In genomic region chr16:67404740-67405226, GRCh38 we compare ENCODE assay signal across 15 cellular contexts. TPM values are rescaled to one million over a fixed set of nuclear protein-coding genes. Genes with fewer than 3 reads are reported as not detected.
A peak's percentile ranks its signal among the peaks of the same experiment; 100 is the strongest.
DNase-seq lines count a peak whose midpoint lies in the region; ATAC-seq and TF ChIP-seq lines count a peak whose summit lies in the region.
"Had no signal": no experiment of that assay in that cellular context is flagged by ENCODE, and none has a peak within 500 bp of the region (broad histone marks: within the 10 kb centered on the region; RNA-seq: fewer than 3 reads in every experiment).

No MANE protein-coding gene starts in this region.

- no peak for TF ChIP-seq POLR2A in upper lobe of left lung (IDR thresholded peaks at IDR 0.05)

- H2AFZ ChIP-seq in mammary epithelial cell (ENCODE audit: low read depth, low read length) = peak overlapping the region; percentile 45

- 11% methylated on average over 5 of the region's 5 CpGs for WGBS in mammary epithelial cell (ENCODE audit: low coverage, missing lambda C conversion rate)
- WGBS in upper lobe of left lung, 2 donors = 69 to 80% methylated on average over 1 to 5 of the region's 5 CpGs
- WGBS in heart right ventricle, 2 donors = 96 to 97% methylated on average over 5 of the region's 5 CpGs

- CTCF ChIA-PET in mammary epithelial cell (lab: Charles Lee; ENCODE audit: low non-redundant PET) = interaction anchor here (0.5 kb wide), 1 partner anchor 144 kb away, joined by 3 read pairs; no protein-coding TSS in a partner anchor

- BruUV-seq in mammary epithelial cell (replicated peaks; lab: Mats Ljungman, UMichigan) = no TSS peak

- dilution Hi-C loops in mammary epithelial cell (cut with HindIII; ENCODE audit: low sequenced_read_pairs) = no loop called here

- TF ChIP-seq CTCF in mammary epithelial cell (conservative IDR thresholded peaks at IDR 0.05 in 1 of 2, IDR thresholded peaks at IDR 0.05 in 1 of 2; ENCODE audit: extremely low read depth in 1 of 2, insufficient read depth in 1 of 2, low read depth in 1 of 2, low read length in 2 of 2) (no peak), lower lobe of right lung (IDR thresholded peaks at IDR 0.05) (no peak), upper lobe of left lung (IDR thresholded peaks at IDR 0.05) (no peak), heart right ventricle (IDR thresholded peaks at IDR 0.05) (no peak)

- H3K79me2 ChIP-seq in mammary epithelial cell (ENCODE audit: insufficient read depth, low read length) = no peaks in the 10 kb centered on the region

- H3K9ac ChIP-seq in mammary epithelial cell (ENCODE audit: insufficient read depth, low read length) = peak overlapping the region; percentile 53

- no peak overlapping the region for H3K4me3 ChIP-seq in mammary epithelial cell (replicated peaks in 1 of 3; ENCODE audit: insufficient read depth in 1 of 3, low read depth in 2 of 3, low read length in 3 of 3)
- H3K4me3 ChIP-seq in lower lobe of right lung = no peak overlapping the region
- H3K4me3 ChIP-seq in upper lobe of left lung = no peak overlapping the region
- no peak overlapping the region for H3K4me3 ChIP-seq in heart right ventricle
- H3K4me3 ChIP-seq: HAP-1 had no signal

- H3K27me3 ChIP-seq in mammary epithelial cell (ENCODE audit: insufficient read depth, low read length) (no peaks in the 10 kb centered on the region), lower lobe of right lung (ENCODE audit: low read depth) (no peaks in the 10 kb centered on the region), upper lobe of left lung (no peaks in the 10 kb centered on the region), heart right ventricle (peaks cover 0 to 5% (median 0%) of the 10 kb centered on the region in 7 donors)

- H3K27ac ChIP-seq in mammary epithelial cell (ENCODE audit: insufficient read depth, low read depth, low read length) = peak overlapping the region; percentile 90
- peak overlapping the region; percentile 74 for H3K27ac ChIP-seq in lower lobe of right lung
- H3K27ac ChIP-seq in upper lobe of left lung = peak overlapping the region; percentile 58 to 84 (median 74)
- H3K27ac ChIP-seq in heart right ventricle = peak overlapping the region in 1 of 10 donors; percentile 88

- ATAC-seq in lower lobe of right lung (peak; percentile 93 to 94), upper lobe of left lung (ENCODE audit: low FRiP score in 2 of 2) (peak; percentile 11 to 90), heart right ventricle (no peak)
- ATAC-seq: activated T-helper 17 cell treated with anti-CD3 and anti-CD28 coated beads, Interleukin-2, amount 50 U/mL, for 72 hours; naive thymus-derived CD8-positive, alpha-beta T cell had no signal

- H3K36me3 ChIP-seq in mammary epithelial cell (ENCODE audit: insufficient read depth, low read length) (no peaks in the 10 kb centered on the region), lower lobe of right lung (no peaks in the 10 kb centered on the region), upper lobe of left lung (no peaks in the 10 kb centered on the region), heart right ventricle (no peaks in the 10 kb centered on the region)
- H3K36me3 ChIP-seq: HAP-1 had no signal

- H3K4me1 ChIP-seq in mammary epithelial cell (ENCODE audit: insufficient read depth, low read length) (peaks cover 54% of the 10 kb centered on the region), lower lobe of right lung (peaks cover 17% of the 10 kb centered on the region), upper lobe of left lung (peaks cover 10 to 24% (median 15%) of the 10 kb centered on the region in 4 donors), heart right ventricle (peaks cover 11 to 39% (median 22%) of the 10 kb centered on the region in 9 donors)
- H3K4me1 ChIP-seq: HAP-1 had no signal

- in situ Hi-C loops in mammary epithelial cell (cut with MboI; ENCODE audit: low sequenced_read_pairs in 2 of 2) = loop anchor here in 1 of 2 donors (25.0 kb wide), 1 partner anchor 142 kb away; no protein-coding TSS in a partner anchor

- peak; percentile 21 to 33 for DNase-seq in NCI-H526 (lab: John Stamatoyannopoulos, UW)
- no peak for DNase-seq in NCI-H526 treated with DMSO at 0.1 percent for 48 hours (lab: John Stamatoyannopoulos, UW)
- peak; percentile 100 for DNase-seq in mammary epithelial cell
- peak; percentile 68 for DNase-seq in lower lobe of right lung
- DNase-seq in upper lobe of left lung = peak in 1 of 2 donors; percentile 89
- DNase-seq in NCI-H128 (lab: John Stamatoyannopoulos, UW; ENCODE audit: unreplicated experiment) = no peak
- no peak for DNase-seq in heart right ventricle
- DNase-seq in cardiac septum (ENCODE audit: low spot score) = no peak
- DNase-seq: activated CD4-positive, alpha-beta T cell treated with anti-CD3 and anti-CD28 coated beads, Interleukin-2, amount 10 ng/mL, durations not matched to agents 24 days and 14 days; naive thymus-derived CD8-positive, alpha-beta T cell; NCI-H187 had no signal

- H3K4me2 ChIP-seq in mammary epithelial cell (ENCODE audit: insufficient read depth, low read depth, low read length) = peak overlapping the region; percentile 69

- peak in 3 of 4 donors; percentile 42 to 99 (median 64) for TF ChIP-seq EP300 in upper lobe of left lung (IDR thresholded peaks at IDR 0.05)

- H3K9me3 ChIP-seq in mammary epithelial cell (replicated peaks; ENCODE audit: insufficient read depth, low read length) (no peaks in the 10 kb centered on the region), lower lobe of right lung (no peaks in the 10 kb centered on the region), upper lobe of left lung (no peaks in the 10 kb centered on the region), heart right ventricle (no peaks in the 10 kb centered on the region)
- H3K9me3 ChIP-seq: HAP-1 had no signal

- H4K20me1 ChIP-seq in mammary epithelial cell (ENCODE audit: insufficient read depth, low read length) = no peaks in the 10 kb centered on the region

- intact Hi-C loops in mammary epithelial cell (cut with micrococcal nuclease) (loop anchor here (10.0 kb wide), 1 partner anchor 450 kb away; no protein-coding TSS in a partner anchor), lower lobe of right lung (cut with DNase I) (no loop called here), heart right ventricle (cut with DNase I) (loop anchor here in 3 of 10 donors (5.0 to 10.0 kb wide), 3 partner anchors 37 to 140 kb away; partner anchors contain the start of gene PLEKHG4 (in 1 of the 3)), cardiac septum (cut with DNase I) (no loop called here)

RNA-seq across cellular contexts. Expression of gene TPPP3, which starts 11.5 kb away (rescaled TPM):
- total RNA-seq in mammary epithelial cell = not detected
- polyA plus RNA-seq in mammary epithelial cell = 0.14 TPM
- not detected for polyA minus RNA-seq in mammary epithelial cell
- 123 TPM for total RNA-seq in lower lobe of right lung
- total RNA-seq in upper lobe of left lung = 100 to 1,000 TPM in 4 of 6 donors, 10 to 100 TPM in 2; 40.0 to 167 (median 112) TPM
- total RNA-seq in heart right ventricle = 10 to 100 TPM in 1 of 10 donors, 1 to 10 TPM in 9; 6.4 to 15.9 (median 9.0) TPM
- polyA plus RNA-seq in heart right ventricle = 10 to 100 TPM; 21.1 to 26.1 TPM
- 9.6 TPM for total RNA-seq in cardiac septum
- total RNA-seq: activated CD4-positive, alpha-beta T cell treated with anti-CD3 and anti-CD28 coated beads, Interleukin-2, amount 10 ng/mL, durations not matched to agents 24 days and 14 days; naive thymus-derived CD8-positive, alpha-beta T cell; OCI-LY7; T-helper 1 cell treated with Interleukin-12 subunit alpha and Interleukin-12 subunit beta and Interleukin-4 antibody, amounts not matched to agents 30 ng/mL and 1 ng/mL, for 36 hours had no signal
- polyA plus RNA-seq: naive thymus-derived CD8-positive, alpha-beta T cell had no signal

RNA-seq across cellular contexts. Expression of gene ZDHHC1, which starts 11.5 kb away (rescaled TPM):
- total RNA-seq in mammary epithelial cell (1 to 10 TPM; 5.3 to 6.3 TPM), lower lobe of right lung (18.9 TPM), upper lobe of left lung (10 to 100 TPM; 14.7 to 49.2 (median 21.4) TPM), heart right ventricle (1 to 10 TPM; 3.2 to 6.3 (median 4.2) TPM), cardiac septum (4.6 TPM)
- polyA plus RNA-seq in mammary epithelial cell (2.4 TPM), heart right ventricle (1 to 10 TPM; 3.6 to 4.4 TPM)
- polyA minus RNA-seq in mammary epithelial cell = 0.88 TPM
- total RNA-seq: OCI-LY7 had no signal

RNA-seq across cellular contexts. Expression of gene HSD11B2, which starts 26.1 kb away (rescaled TPM):
- 1 to 10 TPM in 1 of 2 donors, under 1 TPM in 1; 0.56 to 1.8 TPM for total RNA-seq in mammary epithelial cell
- polyA plus RNA-seq in mammary epithelial cell = 1.00 TPM
- polyA minus RNA-seq in mammary epithelial cell = not detected
- total RNA-seq in lower lobe of right lung = 2.9 TPM
- total RNA-seq in upper lobe of left lung = 1 to 10 TPM in 5 of 6 donors, under 1 TPM in 1; 0.78 to 5.0 (median 1.6) TPM
- total RNA-seq in heart right ventricle = 1 to 10 TPM in 1 of 10 donors, under 1 TPM in 8, not detected in 1; 0.16 to 1.4 (median 0.57) TPM
- under 1 TPM; 0.41 to 0.51 TPM for polyA plus RNA-seq in heart right ventricle
- total RNA-seq in cardiac septum = 0.27 TPM
- total RNA-seq: naive thymus-derived CD8-positive, alpha-beta T cell; OCI-LY7; T-helper 1 cell treated with Interleukin-12 subunit alpha and Interleukin-12 subunit beta and Interleukin-4 antibody, amounts not matched to agents 30 ng/mL and 1 ng/mL, for 36 hours had no signal
- polyA plus RNA-seq: naive thymus-derived CD8-positive, alpha-beta T cell had no signal

Comparison
In these comparisons a context has a peak if more than half of its experiments do, and no peak if none do; other contexts are left out.
1. DNase-seq: peak in NCI-H526 (2 of 2), mammary epithelial cell (single experiment) and lower lobe of right lung (single experiment); none in NCI-H526 treated with DMSO at 0.1 percent for 48 hours (single experiment), NCI-H128 (single experiment), heart right ventricle (0 of 2) and cardiac septum (single experiment).
2. ATAC-seq: peak in lower lobe of right lung (2 of 2) and upper lobe of left lung (2 of 2); none in heart right ventricle (0 of 8).
3. RNA of gene TPPP3, which starts 11.5 kb away (total RNA-seq): 123 TPM in lower lobe of right lung (single experiment), 40.0 to 167 TPM in upper lobe of left lung, 9.6 TPM in cardiac septum (single experiment) and 6.4 to 15.9 TPM in heart right ventricle; not detected in mammary epithelial cell; every median in the first group is over 4 times any median in the second.